Comparison of ENCODE assay signal across 8 cellular contexts in genomic region chr21:34845521-34846213, GRCh38.
DNase-seq lines count a peak whose midpoint lies in the region; ATAC-seq and TF ChIP-seq lines count a peak whose summit lies in the region.

No MANE protein-coding gene starts in this region.

- no peaks in the 10 kb centered on the region for H3K9me3 ChIP-seq in heart left ventricle

- no peaks in the 10 kb centered on the region for H3K9me3 Mint-ChIP-seq in activated CD8-positive, alpha-beta T cell treated with anti-CD3 and anti-CD28 coated beads, Interleukin-2, amount 10 ng/mL, durations not matched to agents 7 days and 5 days (ENCODE audit: insufficient read depth)

- H3K27ac ChIP-seq in heart left ventricle, result peak overlapping the region in 7 of 12 donors; percentile 27 to 58 (median 39)

- CTCF ChIA-PET in activated CD8-positive, alpha-beta T cell treated with anti-CD3 and anti-CD28 coated beads, Interleukin-2, amount 10 ng/mL, durations not matched to agents 7 days and 5 days (lab: Charles Lee), result interaction anchor here (0.7 to 1.2 kb wide), 4 partner anchors 9 to 152 kb away, joined by 3 read pairs; no protein-coding TSS in a partner anchor

- H3K4me1 Mint-ChIP-seq in activated CD8-positive, alpha-beta T cell treated with anti-CD3 and anti-CD28 coated beads, Interleukin-2, amount 10 ng/mL, durations not matched to agents 7 days and 5 days (ENCODE audit: low read depth), result peaks cover 30% of the 10 kb centered on the region

- H3K4me1 ChIP-seq in heart left ventricle, result peaks cover 0 to 61% (median 4%) of the 10 kb centered on the region in 12 donors

- intact Hi-C loops in heart left ventricle (cut with DNase I), result no loop called here

- POLR2A ChIA-PET in activated CD8-positive, alpha-beta T cell treated with anti-CD3 and anti-CD28 coated beads, Interleukin-2, amount 10 ng/mL, durations not matched to agents 7 days and 5 days (lab: Charles Lee), result interaction anchor here (1.1 kb wide), 1 partner anchor 38 kb away, joined by 5 read pairs; no protein-coding TSS in a partner anchor

- WGBS in heart left ventricle, 4 donors, result 56 to 60% (median 59%) methylated on average over 6 of the region's 6 CpGs

- peak; percentile 92 for ATAC-seq in GM18505 (IDR thresholded peaks at IDR 0.05; ENCODE audit: unreplicated experiment)
- ATAC-seq in GM21786 (IDR thresholded peaks at IDR 0.05; ENCODE audit: unreplicated experiment), result peak; percentile 94
- peak; percentile 82 for ATAC-seq in activated CD8-positive, alpha-beta T cell treated with anti-CD3 and anti-CD28 coated beads, Interleukin-2, amount 10 ng/mL, durations not matched to agents 7 days and 5 days
- peak; percentile 18 to 58 (median 55) for ATAC-seq in heart left ventricle
- peak; percentile 62 for ATAC-seq in stimulated activated naive CD8-positive, alpha-beta T cell treated with anti-CD3 and anti-CD28 coated beads, Interleukin-15, Interleukin-2, amounts not matched to agents 100 U/mL and 50 U/mL, for 24 hours

- TF ChIP-seq POLR2A in GM18505 (IDR thresholded peaks at IDR 0.05; ENCODE audit: borderline replicate concordance, extremely low read depth, insufficient read depth, insufficient read length) (no peak), heart left ventricle (IDR thresholded peaks at IDR 0.05) (no peak)

- H3K36me3 Mint-ChIP-seq in activated CD8-positive, alpha-beta T cell treated with anti-CD3 and anti-CD28 coated beads, Interleukin-2, amount 10 ng/mL, durations not matched to agents 7 days and 5 days (ENCODE audit: low read depth), result peaks cover 2% of the 10 kb centered on the region

- H3K4me3 Mint-ChIP-seq in activated CD8-positive, alpha-beta T cell treated with anti-CD3 and anti-CD28 coated beads, Interleukin-2, amount 10 ng/mL, durations not matched to agents 7 days and 5 days, result peak overlapping the region; percentile 13

- H3K27me3 Mint-ChIP-seq in activated CD8-positive, alpha-beta T cell treated with anti-CD3 and anti-CD28 coated beads, Interleukin-2, amount 10 ng/mL, durations not matched to agents 7 days and 5 days (ENCODE audit: low read depth), result peaks cover 9% of the 10 kb centered on the region

- peak; percentile 80 for DNase-seq in LHCN-M2 (ENCODE audit: low read depth)
- DNase-seq in activated CD8-positive, alpha-beta T cell treated with anti-CD3 and anti-CD28 coated beads, Interleukin-2, amount 10 ng/mL, durations not matched to agents 7 days and 5 days, result peak; percentile 80
- no peak for DNase-seq in heart left ventricle
- DNase-seq in stimulated activated naive CD8-positive, alpha-beta T cell treated with anti-CD3 and anti-CD28 coated beads, Interleukin-15, Interleukin-2, amounts not matched to agents 100 U/mL and 50 U/mL, for 24 hours, result peak; percentile 28
- DNase-seq in NCI-H1417 (lab: John Stamatoyannopoulos, UW), result no peak
- no peak for DNase-seq in NCI-H2227 treated with DMSO at 0.1 percent for 48 hours (lab: John Stamatoyannopoulos, UW)

- no peak overlapping the region for H3K27ac Mint-ChIP-seq in activated CD8-positive, alpha-beta T cell treated with anti-CD3 and anti-CD28 coated beads, Interleukin-2, amount 10 ng/mL, durations not matched to agents 7 days and 5 days

- H3K27me3 ChIP-seq in heart left ventricle, result no peaks in the 10 kb centered on the region

- TF ChIP-seq CTCF in heart left ventricle (IDR thresholded peaks at IDR 0.05), result no peak

- peaks cover 0 to 89% (median 0%) of the 10 kb centered on the region in 9 donors for H3K36me3 ChIP-seq in heart left ventricle

- H3K4me3 ChIP-seq in heart left ventricle, result no peak overlapping the region

Comparison
In these comparisons a context has a peak if more than half of its experiments do, and no peak if none do; other contexts are left out.
1. DNase-seq: peak in LHCN-M2 (single experiment), activated CD8-positive, alpha-beta T cell treated with anti-CD3 and anti-CD28 coated beads, Interleukin-2, amount 10 ng/mL, durations not matched to agents 7 days and 5 days (single experiment) and stimulated activated naive CD8-positive, alpha-beta T cell treated with anti-CD3 and anti-CD28 coated beads, Interleukin-15, Interleukin-2, amounts not matched to agents 100 U/mL and 50 U/mL, for 24 hours (single experiment); none in heart left ventricle (0 of 5), NCI-H1417 (0 of 3) and NCI-H2227 treated with DMSO at 0.1 percent for 48 hours (single experiment).
2. Peak in every context shown above with its lines, with median percentiles within 50 percentile points of each other: ATAC-seq.